ENCODE assay signal across 1 cellular context in genomic region chr2:53744395-53745065, GRCh38.
TF ChIP-seq lines count a peak whose summit lies in the region.

No MANE protein-coding gene starts in this region.

TF ChIP-seq in K562, 482 proteins besides CTCF, POLR2A, EP300 and RAD21:
- TF ChIP-seq ZBTB40 (IDR thresholded peaks at IDR 0.05) (no peak), ZBTB40 (CRISPR knock-in tag; IDR thresholded peaks at IDR 0.05) (no peak), ZNF316 (IDR thresholded peaks at IDR 0.05) (peak; percentile 77), ZNF354B (CRISPR knock-in tag; IDR thresholded peaks at IDR 0.05) (no peak), C11orf30 (IDR thresholded peaks at IDR 0.05; ENCODE audit: low read depth) (peak; percentile 39; the same call in 1 of the 2 replicates), MAFG (tag; conservative IDR thresholded peaks at IDR 0.05) (0 out of 2 replicates have a peak, but pooled peaks have one; percentile 12)
